In genomic region chr7:46774515-46774914, GRCh38 we compare ENCODE assay signal across 20 cellular contexts.
DNase-seq lines count a peak whose midpoint lies in the region; ATAC-seq and TF ChIP-seq lines count a peak whose summit lies in the region.
"Had no signal": no experiment of that assay in that cellular context is flagged by ENCODE, and none has a peak within 500 bp of the region (broad histone marks: within the 10 kb centered on the region; RNA-seq: fewer than 3 reads in every experiment).

No MANE protein-coding gene starts in this region.

- H3K27me3 ChIP-seq in right atrium auricular region: no peaks in the 10 kb centered on the region
- no peaks in the 10 kb centered on the region for H3K27me3 ChIP-seq in sigmoid colon
- H3K27me3 ChIP-seq: BE2C, SJCRH30 had no signal

- intact Hi-C loops in Right ventricle myocardium inferior (cut with DNase I) (loop anchor here (2.0 to 10.0 kb wide), 4 partner anchors 170 to 480 kb away; no protein-coding TSS in a partner anchor), left cardiac atrium (cut with DNase I) (loop anchor here in 1 of 2 donors (10.0 kb wide), 1 partner anchor 310 kb away; no protein-coding TSS in a partner anchor), sigmoid colon (cut with DNase I) (no loop called here)

- WGBS in sigmoid colon, 2 donors: 87 to 92% methylated on average over 1 of the region's 1 CpG

- peak in 2 of 4 donors; percentile 34 to 87 for TF ChIP-seq EP300 in sigmoid colon (IDR thresholded peaks at IDR 0.05)

- no peak for TF ChIP-seq POLR2A in sigmoid colon (IDR thresholded peaks at IDR 0.05)

- H3K9me3 ChIP-seq in right atrium auricular region (no peaks in the 10 kb centered on the region), sigmoid colon (no peaks in the 10 kb centered on the region)
- H3K9me3 ChIP-seq: BE2C, SJCRH30 had no signal

- ATAC-seq in Right ventricle myocardium inferior (peak; percentile 74), left cardiac atrium (peak; percentile 27 to 32), GM21447 (IDR thresholded peaks at IDR 0.05; ENCODE audit: unreplicated experiment) (no peak), HG03378 (IDR thresholded peaks at IDR 0.05; ENCODE audit: unreplicated experiment) (no peak), HG03354 (IDR thresholded peaks at IDR 0.05; ENCODE audit: poor library complexity, severe bottlenecking, unreplicated experiment) (no peak), HG02885 (IDR thresholded peaks at IDR 0.05; ENCODE audit: poor library complexity, unreplicated experiment) (no peak)

- H3K36me3 ChIP-seq in right atrium auricular region: no peaks in the 10 kb centered on the region
- no peaks in the 10 kb centered on the region for H3K36me3 ChIP-seq in sigmoid colon
- H3K36me3 ChIP-seq: BE2C, SJCRH30 had no signal

- DNase-seq in Right ventricle myocardium inferior (ENCODE audit: missing footprints): no peak
- no peak for DNase-seq in right atrium auricular region (ENCODE audit: low spot score)
- no peak for DNase-seq in left cardiac atrium
- no peak for DNase-seq in sigmoid colon
- DNase-seq: 8988T; BE2C; CD4-positive, alpha-beta T cell; H9; MV-4-11; NCI-H1417; NCI-H187 treated with DMSO at 0.1 percent for 48 hours; NCI-H345; NCI-H526 treated with DMSO at 0.1 percent for 48 hours; OCI-M1; RPMI8226; SJCRH30 had no signal

- H3K4me3 ChIP-seq in right atrium auricular region (no peak overlapping the region), sigmoid colon (no peak overlapping the region)
- H3K4me3 ChIP-seq: SJCRH30 had no signal

- H3K27ac ChIP-seq in right atrium auricular region: peak overlapping the region in 1 of 2 donors; percentile 38
- peak overlapping the region in 3 of 4 donors; percentile 24 to 66 (median 38) for H3K27ac ChIP-seq in sigmoid colon
- H3K27ac ChIP-seq: SJCRH30 had no signal

- peaks cover 0 to 25% of the 10 kb centered on the region in 2 donors for H3K4me1 ChIP-seq in right atrium auricular region
- H3K4me1 ChIP-seq in sigmoid colon: peaks cover 0 to 38% (median 21%) of the 10 kb centered on the region in 4 donors
- H3K4me1 ChIP-seq: BE2C, SJCRH30 had no signal

- TF ChIP-seq CTCF in right atrium auricular region (IDR thresholded peaks at IDR 0.05) (no peak), sigmoid colon (IDR thresholded peaks at IDR 0.05) (no peak)

Comparison
In these comparisons a context has a peak if more than half of its experiments do, and no peak if none do; other contexts are left out.
1. ATAC-seq: peak in Right ventricle myocardium inferior (single experiment) and left cardiac atrium (2 of 2); none in GM21447 (single experiment), HG03378 (single experiment), HG03354 (single experiment) and HG02885 (single experiment).